Comparison of ENCODE assay signal across 8 cellular contexts in genomic region chr6:36340671-36341454, GRCh38. TPM values are rescaled to one million over a fixed set of nuclear protein-coding genes. Genes with fewer than 3 reads are reported as not detected.
DNase-seq lines count a peak whose midpoint lies in the region; ATAC-seq and TF ChIP-seq lines count a peak whose summit lies in the region.

No MANE protein-coding gene starts in this region.

- WGBS in heart left ventricle, 4 donors = 19 to 31% (median 22%) methylated on average over 24 to 35 of the region's 35 CpGs

- H3K4me1 Mint-ChIP-seq in Caco-2 (ENCODE audit: low read depth, unreplicated experiment) (no peaks in the 10 kb centered on the region), type B pancreatic cell (ENCODE audit: unreplicated experiment) (peaks cover 13% of the 10 kb centered on the region)
- peaks cover 10% of the 10 kb centered on the region for H3K4me1 Mint-ChIP-seq in activated naive CD8-positive, alpha-beta T cell treated with anti-CD3 and anti-CD28 coated beads, Interleukin-2, amount 10 ng/mL, durations not matched to agents 7 days and 5 days

- no peaks in the 10 kb centered on the region for H3K9me2 ChIP-seq in SU-DHL-6 (replicated peaks; ENCODE audit: insufficient read depth, low read length)

- no TSS peak for BruUV-seq in Caco-2 (replicated peaks; lab: Mats Ljungman, UMichigan)

- peak; percentile 69 for ATAC-seq in activated naive CD8-positive, alpha-beta T cell treated with anti-CD3 and anti-CD28 coated beads, Interleukin-2, amount 10 ng/mL, durations not matched to agents 7 days and 5 days (ENCODE audit: low read depth)
- ATAC-seq in heart left ventricle = peak; percentile 44 to 83 (median 80)
- no peak for ATAC-seq in GM21526 (IDR thresholded peaks at IDR 0.05; ENCODE audit: low FRiP score, unreplicated experiment)

- peak overlapping the region; percentile 75 for H2AFZ ChIP-seq in SU-DHL-6 (ENCODE audit: low read depth, low read length, severe bottlenecking)

- H3K36me3 Mint-ChIP-seq in Caco-2 (ENCODE audit: insufficient read depth, unreplicated experiment) (no peaks in the 10 kb centered on the region), type B pancreatic cell (no peaks in the 10 kb centered on the region)
- no peaks in the 10 kb centered on the region for H3K36me3 Mint-ChIP-seq in activated naive CD8-positive, alpha-beta T cell treated with anti-CD3 and anti-CD28 coated beads, Interleukin-2, amount 10 ng/mL, durations not matched to agents 7 days and 5 days

- H3K4me1 ChIP-seq in Caco-2 (peaks cover 28% of the 10 kb centered on the region), heart left ventricle (peaks cover 0 to 12% (median 5%) of the 10 kb centered on the region in 12 donors)

- H3K4me2 ChIP-seq in SU-DHL-6 (ENCODE audit: low read depth, low read length, poor library complexity, severe bottlenecking) = peak overlapping the region; percentile 31

- H4K20me1 ChIP-seq in SU-DHL-6 (ENCODE audit: low read depth, low read length) = no peaks in the 10 kb centered on the region

- H3K9me3 Mint-ChIP-seq in Caco-2 (ENCODE audit: unreplicated experiment) = no peaks in the 10 kb centered on the region
- no peaks in the 10 kb centered on the region for H3K9me3 Mint-ChIP-seq in activated naive CD8-positive, alpha-beta T cell treated with anti-CD3 and anti-CD28 coated beads, Interleukin-2, amount 10 ng/mL, durations not matched to agents 7 days and 5 days
- H3K9me3 Mint-ChIP-seq in type B pancreatic cell = no peaks in the 10 kb centered on the region

- peak; percentile 79 to 82 for DNase-seq in Caco-2
- DNase-seq in HT-29 (ENCODE audit: low spot score) = peak; percentile 77
- peak; percentile 81 for DNase-seq in activated naive CD8-positive, alpha-beta T cell treated with anti-CD3 and anti-CD28 coated beads, Interleukin-2, amount 10 ng/mL, durations not matched to agents 7 days and 5 days
- DNase-seq in heart left ventricle = peak; percentile 64 to 92 (median 77)
- peak; percentile 95 for DNase-seq in posterior vena cava (ENCODE audit: low spot score)
- peak; percentile 82 for DNase-seq in type B pancreatic cell (ENCODE audit: extremely low spot score, unreplicated experiment)

- no peaks in the 10 kb centered on the region for H3K36me3 ChIP-seq in Caco-2 (ENCODE audit: control insufficient read depth, insufficient read depth, low read length)
- no peaks in the 10 kb centered on the region for H3K36me3 ChIP-seq in SU-DHL-6 (ENCODE audit: low read length)
- H3K36me3 ChIP-seq in heart left ventricle = no peaks in the 10 kb centered on the region

- H3K4me3 Mint-ChIP-seq in Caco-2 (ENCODE audit: unreplicated experiment) = peak overlapping the region; percentile 77
- peak overlapping the region; percentile 54 for H3K4me3 Mint-ChIP-seq in activated naive CD8-positive, alpha-beta T cell treated with anti-CD3 and anti-CD28 coated beads, Interleukin-2, amount 10 ng/mL, durations not matched to agents 7 days and 5 days
- peak overlapping the region; percentile 84 for H3K4me3 Mint-ChIP-seq in type B pancreatic cell

- H3F3A ChIP-seq in SU-DHL-6 (ENCODE audit: insufficient read depth) = no peaks in the 10 kb centered on the region

- H3K27me3 ChIP-seq in Caco-2 (replicated peaks; ENCODE audit: control insufficient read depth, insufficient read depth, low read length) (no peaks in the 10 kb centered on the region), SU-DHL-6 (ENCODE audit: low read length) (no peaks in the 10 kb centered on the region; the same call in 1 of the 2 replicates), heart left ventricle (peaks cover 0 to 20% (median 7%) of the 10 kb centered on the region in 9 donors)

- H3K9ac ChIP-seq in SU-DHL-6 (ENCODE audit: low read length) = no peak overlapping the region

- H3K27ac Mint-ChIP-seq in Caco-2 (ENCODE audit: unreplicated experiment) (no peak overlapping the region), type B pancreatic cell (peak overlapping the region; percentile 90)
- H3K27ac Mint-ChIP-seq in activated naive CD8-positive, alpha-beta T cell treated with anti-CD3 and anti-CD28 coated beads, Interleukin-2, amount 10 ng/mL, durations not matched to agents 7 days and 5 days = peak overlapping the region; percentile 32

- POLR2A ChIA-PET in Caco-2 (lab: Charles Lee) = interaction anchor here (0.5 to 0.7 kb wide), 2 partner anchors 121 to 209 kb away, joined by 3 read pairs; no protein-coding TSS in a partner anchor
- POLR2A ChIA-PET in activated naive CD8-positive, alpha-beta T cell treated with anti-CD3 and anti-CD28 coated beads, Interleukin-2, amount 10 ng/mL, durations not matched to agents 7 days and 5 days (lab: Charles Lee) = interaction anchor here (0.8 kb wide), 1 partner anchor 18 kb away, joined by 4 read pairs; no protein-coding TSS in a partner anchor

- no peak for TF ChIP-seq POLR2A in heart left ventricle (IDR thresholded peaks at IDR 0.05)

- peak overlapping the region; percentile 28 for H3K4me3 ChIP-seq in Caco-2 (ENCODE audit: low read depth, low read length)
- H3K4me3 ChIP-seq in SU-DHL-6 (ENCODE audit: insufficient read depth, low read length, poor library complexity, severe bottlenecking) = no peak overlapping the region
- H3K4me3 ChIP-seq in heart left ventricle = peak overlapping the region in 7 of 12 donors; percentile 3 to 41 (median 24)

- no peak overlapping the region for H3K27ac ChIP-seq in SU-DHL-6 (ENCODE audit: low read depth, low read length)
- peak overlapping the region in 1 of 12 donors; percentile 10 for H3K27ac ChIP-seq in heart left ventricle

- H3K79me2 ChIP-seq in SU-DHL-6 (ENCODE audit: insufficient read depth, low read length) = no peaks in the 10 kb centered on the region

- TF ChIP-seq CTCF in Caco-2 (IDR thresholded peaks at IDR 0.05; ENCODE audit: insufficient read depth in 1 of 2, low read depth in 1 of 2, low read length in 1 of 2, severe bottlenecking in 1 of 2, unreplicated experiment in 1 of 2) (peak; percentile 91 to 92), SU-DHL-6 (IDR thresholded peaks at IDR 0.05; ENCODE audit: insufficient read depth, low read length, poor library complexity, severe bottlenecking) (peak; percentile 100), heart left ventricle (IDR thresholded peaks at IDR 0.05) (peak; percentile 90 to 98 (median 97)), type B pancreatic cell (conservative IDR thresholded peaks at IDR 0.05) (peak; percentile 98)

- intact Hi-C loops in Caco-2 (cut with micrococcal nuclease; ENCODE audit: unreplicated experiment) = loop anchor here (1.0 to 5.0 kb wide), 2 partner anchors 19 to 39 kb away; no protein-coding TSS in a partner anchor
- intact Hi-C loops in heart left ventricle (cut with DNase I) = loop anchor here in 6 of 10 donors (1.0 to 5.0 kb wide), 4 partner anchors 18 to 34 kb away; no protein-coding TSS in a partner anchor
- intact Hi-C loops in posterior vena cava (cut with DNase I) = no loop called here

- CTCF ChIA-PET in Caco-2 (lab: Charles Lee) = interaction anchor here (0.6 to 2.4 kb wide), 12 partner anchors 10 to 419 kb away, joined by 3 to 17 read pairs (median 4); no protein-coding TSS in a partner anchor

- H3K9me3 ChIP-seq in Caco-2 (no peaks in the 10 kb centered on the region), SU-DHL-6 (ENCODE audit: insufficient read depth, low read length) (no peaks in the 10 kb centered on the region), heart left ventricle (no peaks in the 10 kb centered on the region)

- H3K27me3 Mint-ChIP-seq in Caco-2 (ENCODE audit: insufficient read depth, unreplicated experiment) (no peaks in the 10 kb centered on the region), type B pancreatic cell (peaks cover 24% of the 10 kb centered on the region)
- H3K27me3 Mint-ChIP-seq in activated naive CD8-positive, alpha-beta T cell treated with anti-CD3 and anti-CD28 coated beads, Interleukin-2, amount 10 ng/mL, durations not matched to agents 7 days and 5 days = peaks cover 27% of the 10 kb centered on the region

RNA-seq across cellular contexts. Expression of gene BNIP5, which starts 4.2 kb away (rescaled TPM):
- total RNA-seq in Caco-2 (2022) = 0.50 and 0.53 TPM in 2 replicates
- 3.6 and 4.6 TPM in 2 replicates for total RNA-seq in HT-29 (2014; rRNA removed; shearing (Covaris generic))
- not detected for total RNA-seq in activated naive CD8-positive, alpha-beta T cell treated with anti-CD3 and anti-CD28 coated beads, Interleukin-2, amount 10 ng/mL, durations not matched to agents 7 days and 5 days
- not detected for total RNA-seq in heart left ventricle
- polyA plus RNA-seq in heart left ventricle = not detected
- total RNA-seq in posterior vena cava = not detected
- 1.4 and 2.1 TPM in 2 replicates for total RNA-seq in type B pancreatic cell (ENCODE audit: low replicate concordance)

RNA-seq across cellular contexts. Expression of gene ETV7, which starts 46.6 kb away (rescaled TPM):
- total RNA-seq in Caco-2 (2022) (0.52 and 0.79 TPM in 2 replicates), heart left ventricle (1 to 10 TPM in 2 of 9 donors, under 1 TPM in 2, not detected in 5; 0.17 to 5.1 (median 1.2) TPM), posterior vena cava (under 1 TPM in 1 of 2 donors, not detected in 1; 0.57 TPM), type B pancreatic cell (ENCODE audit: low replicate concordance) (1.7 and 3.3 TPM in 2 replicates)
- 0.34 and 1.3 TPM in 2 replicates for total RNA-seq in HT-29 (2014; rRNA removed; shearing (Covaris generic))
- 1 to 10 TPM; 8.7 to 9.8 TPM for total RNA-seq in activated naive CD8-positive, alpha-beta T cell treated with anti-CD3 and anti-CD28 coated beads, Interleukin-2, amount 10 ng/mL, durations not matched to agents 7 days and 5 days
- under 1 TPM; 0.06 to 0.30 TPM for polyA plus RNA-seq in heart left ventricle

Comparison
In these comparisons a context has a peak if more than half of its experiments do, and no peak if none do; other contexts are left out.
1. intact Hi-C loops: an anchor here in Caco-2 (1.0 to 5.0 kb wide) and heart left ventricle (1.0 to 5.0 kb wide); none called in posterior vena cava.